ENCODE assay signal across 1 cellular context in the genomic region with DNA sequence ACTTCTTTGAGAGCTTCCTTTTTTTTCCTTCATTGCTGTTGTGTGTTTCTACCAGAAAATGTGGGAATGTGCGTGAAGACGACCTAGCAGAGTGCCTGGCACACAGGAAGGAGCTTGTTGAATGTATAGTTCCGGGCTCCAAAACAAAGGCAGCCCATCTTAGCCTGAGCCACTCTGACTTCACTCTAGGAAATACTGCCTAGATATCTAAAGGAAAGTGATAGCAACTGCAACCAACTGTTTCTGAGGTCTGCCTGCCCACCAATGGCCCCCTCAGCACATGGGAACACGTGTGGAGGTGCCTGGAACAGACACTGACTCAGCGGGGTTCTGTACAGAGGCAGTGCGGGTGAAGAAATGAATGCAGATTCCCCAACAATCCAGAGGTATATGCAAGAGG.
TF ChIP-seq lines count a peak whose summit lies in the region.

No MANE protein-coding gene starts in this region.

TF ChIP-seq in GM23338, 12 proteins besides CTCF, POLR2A, EP300 and RAD21 (continued from another document):
- TF ChIP-seq, protein P1, sequence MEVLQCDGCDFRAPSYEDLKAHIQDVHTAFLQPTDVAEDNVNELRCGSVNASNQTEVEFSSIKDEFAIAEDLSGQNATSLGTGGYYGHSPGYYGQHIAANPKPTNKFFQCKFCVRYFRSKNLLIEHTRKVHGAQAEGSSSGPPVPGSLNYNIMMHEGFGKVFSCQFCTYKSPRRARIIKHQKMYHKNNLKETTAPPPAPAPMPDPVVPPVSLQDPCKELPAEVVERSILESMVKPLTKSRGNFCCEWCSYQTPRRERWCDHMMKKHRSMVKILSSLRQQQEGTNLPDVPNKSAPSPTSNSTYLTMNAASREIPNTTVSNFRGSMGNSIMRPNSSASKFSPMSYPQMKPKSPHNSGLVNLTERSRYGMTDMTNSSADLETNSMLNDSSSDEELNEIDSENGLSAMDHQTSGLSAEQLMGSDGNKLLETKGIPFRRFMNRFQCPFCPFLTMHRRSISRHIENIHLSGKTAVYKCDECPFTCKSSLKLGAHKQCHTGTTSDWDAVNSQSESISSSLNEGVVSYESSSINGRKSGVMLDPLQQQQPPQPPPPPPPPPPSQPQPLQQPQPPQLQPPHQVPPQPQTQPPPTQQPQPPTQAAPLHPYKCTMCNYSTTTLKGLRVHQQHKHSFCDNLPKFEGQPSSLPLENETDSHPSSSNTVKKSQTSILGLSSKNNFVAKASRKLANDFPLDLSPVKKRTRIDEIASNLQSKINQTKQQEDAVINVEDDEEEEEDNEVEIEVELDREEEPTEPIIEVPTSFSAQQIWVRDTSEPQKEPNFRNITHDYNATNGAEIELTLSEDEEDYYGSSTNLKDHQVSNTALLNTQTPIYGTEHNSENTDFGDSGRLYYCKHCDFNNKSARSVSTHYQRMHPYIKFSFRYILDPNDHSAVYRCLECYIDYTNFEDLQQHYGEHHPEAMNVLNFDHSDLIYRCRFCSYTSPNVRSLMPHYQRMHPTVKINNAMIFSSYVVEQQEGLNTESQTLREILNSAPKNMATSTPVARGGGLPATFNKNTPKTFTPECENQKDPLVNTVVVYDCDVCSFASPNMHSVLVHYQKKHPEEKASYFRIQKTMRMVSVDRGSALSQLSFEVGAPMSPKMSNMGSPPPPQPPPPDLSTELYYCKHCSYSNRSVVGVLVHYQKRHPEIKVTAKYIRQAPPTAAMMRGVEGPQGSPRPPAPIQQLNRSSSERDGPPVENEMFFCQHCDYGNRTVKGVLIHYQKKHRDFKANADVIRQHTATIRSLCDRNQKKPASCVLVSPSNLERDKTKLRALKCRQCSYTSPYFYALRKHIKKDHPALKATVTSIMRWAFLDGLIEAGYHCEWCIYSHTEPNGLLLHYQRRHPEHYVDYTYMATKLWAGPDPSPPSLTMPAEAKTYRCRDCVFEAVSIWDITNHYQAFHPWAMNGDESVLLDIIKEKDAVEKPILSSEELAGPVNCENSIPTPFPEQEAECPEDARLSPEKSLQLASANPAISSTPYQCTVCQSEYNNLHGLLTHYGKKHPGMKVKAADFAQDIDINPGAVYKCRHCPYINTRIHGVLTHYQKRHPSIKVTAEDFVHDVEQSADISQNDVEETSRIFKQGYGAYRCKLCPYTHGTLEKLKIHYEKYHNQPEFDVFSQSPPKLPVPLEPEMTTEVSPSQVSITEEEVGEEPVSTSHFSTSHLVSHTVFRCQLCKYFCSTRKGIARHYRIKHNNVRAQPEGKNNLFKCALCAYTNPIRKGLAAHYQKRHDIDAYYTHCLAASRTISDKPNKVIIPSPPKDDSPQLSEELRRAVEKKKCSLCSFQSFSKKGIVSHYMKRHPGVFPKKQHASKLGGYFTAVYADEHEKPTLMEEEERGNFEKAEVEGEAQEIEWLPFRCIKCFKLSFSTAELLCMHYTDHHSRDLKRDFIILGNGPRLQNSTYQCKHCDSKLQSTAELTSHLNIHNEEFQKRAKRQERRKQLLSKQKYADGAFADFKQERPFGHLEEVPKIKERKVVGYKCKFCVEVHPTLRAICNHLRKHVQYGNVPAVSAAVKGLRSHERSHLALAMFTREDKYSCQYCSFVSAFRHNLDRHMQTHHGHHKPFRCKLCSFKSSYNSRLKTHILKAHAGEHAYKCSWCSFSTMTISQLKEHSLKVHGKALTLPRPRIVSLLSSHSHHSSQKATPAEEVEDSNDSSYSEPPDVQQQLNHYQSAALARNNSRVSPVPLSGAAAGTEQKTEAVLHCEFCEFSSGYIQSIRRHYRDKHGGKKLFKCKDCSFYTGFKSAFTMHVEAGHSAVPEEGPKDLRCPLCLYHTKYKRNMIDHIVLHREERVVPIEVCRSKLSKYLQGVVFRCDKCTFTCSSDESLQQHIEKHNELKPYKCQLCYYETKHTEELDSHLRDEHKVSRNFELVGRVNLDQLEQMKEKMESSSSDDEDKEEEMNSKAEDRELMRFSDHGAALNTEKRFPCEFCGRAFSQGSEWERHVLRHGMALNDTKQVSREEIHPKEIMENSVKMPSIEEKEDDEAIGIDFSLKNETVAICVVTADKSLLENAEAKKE (CRISPR knock-in tag; IDR thresholded peaks at IDR 0.05): no peak
- TF ChIP-seq EZH2 (IDR thresholded peaks at IDR 0.05; ENCODE audit: low read depth, unreplicated experiment): no peak
- no peak for TF ChIP-seq NANOG (IDR thresholded peaks at IDR 0.05; ENCODE audit: borderline replicate concordance)
- TF ChIP-seq EZH2phosphoT487 (IDR thresholded peaks at IDR 0.05; ENCODE audit: unreplicated experiment): no peak
- no peak for TF ChIP-seq POLR2AphosphoS5 (IDR thresholded peaks at IDR 0.05; ENCODE audit: low read depth)
- TF ChIP-seq ZNF114 (CRISPR knock-in tag; IDR thresholded peaks at IDR 0.05): no peak
- TF ChIP-seq ZNF331 (CRISPR knock-in tag; IDR thresholded peaks at IDR 0.05; ENCODE audit: low read depth): no peak
- TF ChIP-seq CREB1 (CRISPR knock-in tag; IDR thresholded peaks at IDR 0.05; ENCODE audit: low read depth): no peak
- TF ChIP-seq, protein P2, sequence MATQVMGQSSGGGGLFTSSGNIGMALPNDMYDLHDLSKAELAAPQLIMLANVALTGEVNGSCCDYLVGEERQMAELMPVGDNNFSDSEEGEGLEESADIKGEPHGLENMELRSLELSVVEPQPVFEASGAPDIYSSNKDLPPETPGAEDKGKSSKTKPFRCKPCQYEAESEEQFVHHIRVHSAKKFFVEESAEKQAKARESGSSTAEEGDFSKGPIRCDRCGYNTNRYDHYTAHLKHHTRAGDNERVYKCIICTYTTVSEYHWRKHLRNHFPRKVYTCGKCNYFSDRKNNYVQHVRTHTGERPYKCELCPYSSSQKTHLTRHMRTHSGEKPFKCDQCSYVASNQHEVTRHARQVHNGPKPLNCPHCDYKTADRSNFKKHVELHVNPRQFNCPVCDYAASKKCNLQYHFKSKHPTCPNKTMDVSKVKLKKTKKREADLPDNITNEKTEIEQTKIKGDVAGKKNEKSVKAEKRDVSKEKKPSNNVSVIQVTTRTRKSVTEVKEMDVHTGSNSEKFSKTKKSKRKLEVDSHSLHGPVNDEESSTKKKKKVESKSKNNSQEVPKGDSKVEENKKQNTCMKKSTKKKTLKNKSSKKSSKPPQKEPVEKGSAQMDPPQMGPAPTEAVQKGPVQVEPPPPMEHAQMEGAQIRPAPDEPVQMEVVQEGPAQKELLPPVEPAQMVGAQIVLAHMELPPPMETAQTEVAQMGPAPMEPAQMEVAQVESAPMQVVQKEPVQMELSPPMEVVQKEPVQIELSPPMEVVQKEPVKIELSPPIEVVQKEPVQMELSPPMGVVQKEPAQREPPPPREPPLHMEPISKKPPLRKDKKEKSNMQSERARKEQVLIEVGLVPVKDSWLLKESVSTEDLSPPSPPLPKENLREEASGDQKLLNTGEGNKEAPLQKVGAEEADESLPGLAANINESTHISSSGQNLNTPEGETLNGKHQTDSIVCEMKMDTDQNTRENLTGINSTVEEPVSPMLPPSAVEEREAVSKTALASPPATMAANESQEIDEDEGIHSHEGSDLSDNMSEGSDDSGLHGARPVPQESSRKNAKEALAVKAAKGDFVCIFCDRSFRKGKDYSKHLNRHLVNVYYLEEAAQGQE (IDR thresholded peaks at IDR 0.05; ENCODE audit: unreplicated experiment): no peak
TF ChIP-seq in GM23338: peak in this region for 0.
